25 cellular contexts compared by ENCODE assay signal in the genomic region with DNA sequence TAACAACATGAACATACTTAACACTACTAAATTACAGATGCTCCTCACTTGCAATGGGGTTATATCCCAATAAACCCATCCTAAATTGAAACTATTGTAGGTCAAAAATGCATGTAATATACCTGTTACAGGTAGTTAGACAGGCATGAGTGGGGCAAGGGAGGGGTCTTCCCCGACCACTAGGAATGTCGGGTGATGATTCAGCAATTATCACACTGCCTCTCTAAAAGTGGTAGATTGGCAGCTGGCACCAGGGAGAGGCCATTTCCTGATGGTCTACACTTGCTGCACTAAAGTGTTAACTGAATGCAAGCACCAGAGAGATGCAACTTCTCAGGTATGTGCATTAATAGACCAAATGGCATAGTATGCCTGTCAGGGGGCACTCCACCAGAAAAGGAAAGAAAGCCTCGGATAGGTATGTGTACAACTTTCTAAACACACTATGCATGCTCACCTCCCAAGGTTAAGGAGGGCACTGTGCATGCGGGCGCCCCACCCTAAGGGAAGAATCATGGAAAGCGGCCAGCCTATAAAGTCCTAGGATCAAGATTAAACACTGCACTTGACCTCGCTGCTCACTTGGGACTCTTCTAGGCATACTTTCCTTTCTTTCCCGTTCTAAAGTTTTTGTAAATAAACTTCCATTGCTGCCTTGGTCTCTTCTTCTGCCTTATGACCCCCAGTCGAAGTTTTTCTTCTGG.
"Had no signal": no experiment of that assay in that cellular context is flagged by ENCODE, and none has a peak within 500 bp of the region (broad histone marks: within the 10 kb centered on the region; RNA-seq: fewer than 3 reads in every experiment).

No MANE protein-coding gene starts in this region.

- H3K36me3 ChIP-seq: ovary, prostate gland had no signal

- ATAC-seq: left cardiac atrium; left lung; lower lobe of right lung; naive thymus-derived CD4-positive, alpha-beta T cell; natural killer cell treated with Interleukin-12 subunit alpha and Interleukin-12 subunit beta and Interleukin-15 and Interleukin-18, amount 100 ng/mL, for 72 hours; right cardiac atrium; stimulated activated naive B cell treated with anti-CD40 and anti-IgM and Interleukin-4, amounts not matched to agents 10 μg/mL and 1 μg/mL and 100 μg/mL, for 72 hours; stimulated activated naive CD8-positive, alpha-beta T cell treated with anti-CD3 and anti-CD28 coated beads, Interleukin-15, Interleukin-2, amounts not matched to agents 100 U/mL and 50 U/mL, for 24 hours had no signal

- H3K9me3 ChIP-seq: left lung, lower lobe of right lung, ovary, prostate gland, stomach, testis, thyroid gland, transverse colon, upper lobe of left lung had no signal

- H3K27me3 ChIP-seq: left lung, ovary, stomach, testis, thyroid gland, transverse colon, upper lobe of left lung had no signal

- H3K9me3 Mint-ChIP-seq: mesothelial cell of epicardium; natural killer cell treated with Interleukin-12 subunit alpha and Interleukin-12 subunit beta and Interleukin-15 and Interleukin-18, amount 100 ng/mL, for 72 hours; stimulated activated naive B cell treated with anti-CD40 and anti-IgM and Interleukin-4, amounts not matched to agents 10 μg/mL and 1 μg/mL and 100 μg/mL, for 72 hours had no signal

- H3K27ac Mint-ChIP-seq: mesothelial cell of epicardium; natural killer cell treated with Interleukin-12 subunit alpha and Interleukin-12 subunit beta and Interleukin-15 and Interleukin-18, amount 100 ng/mL, for 72 hours; stimulated activated naive B cell treated with anti-CD40 and anti-IgM and Interleukin-4, amounts not matched to agents 10 μg/mL and 1 μg/mL and 100 μg/mL, for 72 hours had no signal

- H3K27ac ChIP-seq: left lung, lower lobe of right lung, ovary, prostate gland, stomach, testis, thyroid gland, transverse colon, upper lobe of left lung had no signal

- H3K4me3 ChIP-seq: left lung, lower lobe of right lung, ovary, prostate gland, stomach, testis, thyroid gland, transverse colon, upper lobe of left lung had no signal

- H3K36me3 Mint-ChIP-seq: natural killer cell treated with Interleukin-12 subunit alpha and Interleukin-12 subunit beta and Interleukin-15 and Interleukin-18, amount 100 ng/mL, for 72 hours had no signal

- H3K4me1 ChIP-seq: left lung, lower lobe of right lung, prostate gland, stomach, testis, thyroid gland, transverse colon, upper lobe of left lung had no signal

- H3K4me1 Mint-ChIP-seq: mesothelial cell of epicardium; stimulated activated naive B cell treated with anti-CD40 and anti-IgM and Interleukin-4, amounts not matched to agents 10 μg/mL and 1 μg/mL and 100 μg/mL, for 72 hours had no signal

- H3K27me3 Mint-ChIP-seq: naive thymus-derived CD4-positive, alpha-beta T cell; natural killer cell treated with Interleukin-12 subunit alpha and Interleukin-12 subunit beta and Interleukin-15 and Interleukin-18, amount 100 ng/mL, for 72 hours; stimulated activated naive B cell treated with anti-CD40 and anti-IgM and Interleukin-4, amounts not matched to agents 10 μg/mL and 1 μg/mL and 100 μg/mL, for 72 hours had no signal

- DNase-seq: hippocampal formation; kidney glomerular epithelial cell; left cardiac atrium; left lung; lower lobe of right lung; mammary epithelial cell; mesenchymal stem cell; naive thymus-derived CD4-positive, alpha-beta T cell; ovary; retina; right cardiac atrium; stimulated activated CD4-positive, alpha-beta T cell treated with anti-CD3 and anti-CD28 coated beads, Interleukin-12 subunit alpha, Interleukin-12 subunit beta, amount 100 ng/mL, for 4 hours; stimulated activated CD4-positive, alpha-beta T cell treated with anti-CD3 and anti-CD28 coated beads, Interleukin-15, amount 100 ng/mL, for 24 hours; stimulated activated CD4-positive, alpha-beta T cell treated with anti-CD3 and anti-CD28 coated beads, Interleukin-2, amount 100 ng/mL, for 24 hours; stimulated activated CD4-positive, alpha-beta T cell treated with anti-CD3 and anti-CD28 coated beads, Interleukin-4, amount 100 ng/mL, for 1 hour; stimulated activated naive B cell treated with anti-CD40 and anti-IgM and Interleukin-4, amounts not matched to agents 10 μg/mL and 1 μg/mL and 100 μg/mL, for 72 hours; stimulated activated naive CD8-positive, alpha-beta T cell treated with anti-CD3 and anti-CD28 coated beads, Interleukin-15, Interleukin-2, amounts not matched to agents 100 U/mL and 50 U/mL, for 24 hours; stomach; testis; thyroid gland; transverse colon; upper lobe of left lung had no signal

- H3K4me3 Mint-ChIP-seq: mesothelial cell of epicardium; naive thymus-derived CD4-positive, alpha-beta T cell; natural killer cell treated with Interleukin-12 subunit alpha and Interleukin-12 subunit beta and Interleukin-15 and Interleukin-18, amount 100 ng/mL, for 72 hours; stimulated activated naive B cell treated with anti-CD40 and anti-IgM and Interleukin-4, amounts not matched to agents 10 μg/mL and 1 μg/mL and 100 μg/mL, for 72 hours had no signal
